34 cellular contexts compared by ENCODE assay signal in genomic region chr1:216833516-216833915, GRCh38.
"Had no signal": no experiment of that assay in that cellular context is flagged by ENCODE, and none has a peak within 500 bp of the region (broad histone marks: within the 10 kb centered on the region; RNA-seq: fewer than 3 reads in every experiment).

No MANE protein-coding gene starts in this region.

- H3K9me3 ChIP-seq: adrenal gland, ascending aorta, body of pancreas, breast epithelium had no signal

- H3K27me3 ChIP-seq: adrenal gland, ascending aorta, body of pancreas, brain microvascular endothelial cell, breast epithelium, cardiac muscle cell had no signal

- H3K27ac ChIP-seq: adrenal gland, ascending aorta, body of pancreas, brain microvascular endothelial cell, breast epithelium, cardiac muscle cell had no signal

- H3K4me1 ChIP-seq: adrenal gland, ascending aorta, body of pancreas, breast epithelium had no signal

- FAIRE-seq: astrocyte, bronchial epithelial cell had no signal

- ATAC-seq: activated naive CD4-positive, alpha-beta T cell treated with anti-CD3 and anti-CD28 coated beads, Interleukin-2, amount 50 U/mL, for 72 hours; activated naive CD8-positive, alpha-beta T cell treated with anti-CD3 and anti-CD28 coated beads, Interleukin-2, amount 50 U/mL, for 24 hours; activated T-cell treated with anti-CD3 and anti-CD28 coated beads, Interleukin-2, amount 50 U/mL, for 4 hours; activated T-cell treated with anti-CD3 and anti-CD28 coated beads, Interleukin-2, amount 50 U/mL, for 72 hours; activated T-helper 17 cell treated with anti-CD3 and anti-CD28 coated beads, Interleukin-2, amount 50 U/mL, for 72 hours; body of pancreas had no signal

- H3K36me3 ChIP-seq: adrenal gland, ascending aorta, brain microvascular endothelial cell, breast epithelium, cardiac muscle cell had no signal

- H3K4me3 ChIP-seq: adrenal gland, ascending aorta, body of pancreas, breast epithelium, cardiac muscle cell had no signal

- DNase-seq: activated effector memory CD4-positive, alpha-beta T cell treated with anti-CD3 and anti-CD28 coated beads, Interleukin-2, amount 50 U/mL, for 16 hours; activated effector memory CD4-positive, alpha-beta T cell treated with Interleukin-2 at 50 U/mL for 16 hours; activated gamma-delta T cell; activated gamma-delta T cell treated with Interleukin-2 at 50 U/mL for 16 hours; activated naive CD4-positive, alpha-beta T cell; activated naive CD4-positive, alpha-beta T cell treated with anti-CD3 and anti-CD28 coated beads for 36 hours; activated naive CD4-positive, alpha-beta T cell treated with anti-CD3 and anti-CD28 coated beads, Interleukin-2, amount 10 ng/mL, durations not matched to agents 7 days and 5 days; activated naive CD4-positive, alpha-beta T cell treated with anti-CD3 and anti-CD28 coated beads, Interleukin-2, amount 50 U/mL, for 16 hours; activated naive CD4-positive, alpha-beta T cell treated with Interleukin-2 at 50 U/mL for 16 hours; activated naive CD8-positive, alpha-beta T cell treated with anti-CD3 and anti-CD28 coated beads for 36 hours; activated naive CD8-positive, alpha-beta T cell treated with anti-CD3 and anti-CD28 coated beads, Interleukin-2, amount 10 ng/mL, durations not matched to agents 7 days and 5 days; activated naive CD8-positive, alpha-beta T cell treated with anti-CD3 and anti-CD28 coated beads, Interleukin-2, amount 50 U/mL, for 24 hours; activated T-cell treated with anti-CD3 and anti-CD28 coated beads, Interleukin-2, amount 50 U/mL, for 1 hour; activated T-cell treated with anti-CD3 and anti-CD28 coated beads, Interleukin-2, amount 50 U/mL, for 24 hours; activated T-cell treated with anti-CD3 and anti-CD28 coated beads, Interleukin-2, amount 50 U/mL, for 4 hours; activated T-cell treated with anti-CD3 and anti-CD28 coated beads, Interleukin-2, amount 50 U/mL, for 48 hours; activated T-cell treated with anti-CD3 and anti-CD28 coated beads, Interleukin-2, amount 50 U/mL, for 72 hours; adrenal gland; amniotic stem cell; amygdala; anterior cingulate cortex; aorta; body of pancreas; brain microvascular endothelial cell; caudate nucleus; central memory CD4-positive, alpha-beta T cell; cerebellar nuclear complex had no signal
